ENCODE assay signal across 26 cellular contexts in the genomic region with DNA sequence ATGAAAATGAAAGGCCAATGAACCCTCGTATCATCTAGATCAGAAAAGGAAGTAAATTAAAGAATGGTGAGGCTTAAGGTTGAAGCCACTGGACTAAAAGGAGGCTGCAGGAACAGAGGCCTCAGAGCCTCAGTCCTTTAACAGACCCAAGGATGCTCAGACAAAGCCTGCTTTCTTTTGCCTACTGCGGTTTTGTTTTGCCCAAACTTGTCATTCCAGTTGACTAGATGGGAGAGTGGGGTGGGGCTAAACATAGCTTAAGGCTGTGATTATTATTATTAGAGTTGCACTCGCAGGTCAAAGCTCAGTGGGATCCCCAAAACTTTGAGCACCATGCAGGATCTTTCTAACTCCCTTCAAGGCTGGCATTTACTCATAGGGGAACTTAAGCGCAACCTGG.
"Had no signal": no experiment of that assay in that cellular context is flagged by ENCODE, and none has a peak within 500 bp of the region (broad histone marks: within the 10 kb centered on the region; RNA-seq: fewer than 3 reads in every experiment).

No MANE protein-coding gene starts in this region.

- H3K27me3 ChIP-seq: ovary, right atrium auricular region, right lobe of liver, tibial nerve, uterus had no signal

- H3K9me3 ChIP-seq: mucosa of descending colon, right atrium auricular region, right lobe of liver, tibial nerve, uterus had no signal

- H3K4me1 Mint-ChIP-seq: immature natural killer cell; memory B cell; naive thymus-derived CD4-positive, alpha-beta T cell; stimulated activated memory B cell treated with anti-CD40 and anti-IgM and Interleukin-4, amounts not matched to agents 10 μg/mL and 1 μg/mL and 100 μg/mL, for 72 hours; stimulated activated naive CD8-positive, alpha-beta T cell treated with anti-CD3 and anti-CD28 coated beads, Interleukin-15, amount 100 ng/mL, for 72 hours had no signal

- H3K36me3 ChIP-seq: left ventricle myocardium inferior, ovary, right atrium auricular region, right lobe of liver, tibial nerve, uterus had no signal

- DNase-seq: immature natural killer cell; kidney; left ventricle myocardium inferior; midbrain; mucosa of descending colon; naive thymus-derived CD4-positive, alpha-beta T cell; ovary; right lobe of liver; stimulated activated CD4-positive, alpha-beta T cell treated with anti-CD3 and anti-CD28 coated beads, Interleukin-1b, Interleukin-23, amount 100 ng/mL, for 48 hours; stimulated activated CD4-positive, alpha-beta T cell treated with anti-CD3 and anti-CD28 coated beads, Interleukin-2, amount 100 ng/mL, for 48 hours; stimulated activated CD4-positive, alpha-beta T cell treated with anti-CD3 and anti-CD28 coated beads, Interleukin-4, amount 100 ng/mL, for 4 hours; stimulated activated CD8-positive, alpha-beta memory T cell treated with anti-CD3 and anti-CD28 coated beads, Interleukin-4, amount 100 ng/mL, for 48 hours; stimulated activated naive CD4-positive, alpha-beta T cell treated with Interleukin-2 at 50 U/mL for 16 hours; stimulated activated naive CD8-positive, alpha-beta T cell treated with anti-CD3 and anti-CD28 coated beads, Interleukin-15, amount 100 ng/mL, for 72 hours; substantia nigra; uterus had no signal

- H3K4me3 ChIP-seq: left ventricle myocardium inferior, lung, mucosa of descending colon, ovary, right atrium auricular region, right lobe of liver, smooth muscle cell, tibial nerve, uterus had no signal

- H3K4me2 ChIP-seq: smooth muscle cell had no signal

- H3K4me1 ChIP-seq: left ventricle myocardium inferior, right atrium auricular region, right lobe of liver, tibial nerve, uterus had no signal

- H3K27ac Mint-ChIP-seq: immature natural killer cell; memory B cell; naive thymus-derived CD4-positive, alpha-beta T cell; natural killer cell treated with Interleukin-12 subunit alpha and Interleukin-12 subunit beta and Interleukin-15 and Interleukin-18, amount 100 ng/mL, for 72 hours; progenitor cell of endocrine pancreas; stimulated activated memory B cell treated with anti-CD40 and anti-IgM and Interleukin-4, amounts not matched to agents 10 μg/mL and 1 μg/mL and 100 μg/mL, for 72 hours; stimulated activated naive CD8-positive, alpha-beta T cell treated with anti-CD3 and anti-CD28 coated beads, Interleukin-15, amount 100 ng/mL, for 72 hours; type B pancreatic cell had no signal

- H3K9me3 Mint-ChIP-seq: stimulated activated naive CD8-positive, alpha-beta T cell treated with anti-CD3 and anti-CD28 coated beads, Interleukin-15, amount 100 ng/mL, for 72 hours had no signal

- H3K36me3 Mint-ChIP-seq: immature natural killer cell; naive thymus-derived CD4-positive, alpha-beta T cell; natural killer cell treated with Interleukin-12 subunit alpha and Interleukin-12 subunit beta and Interleukin-15 and Interleukin-18, amount 100 ng/mL, for 72 hours; stimulated activated memory B cell treated with anti-CD40 and anti-IgM and Interleukin-4, amounts not matched to agents 10 μg/mL and 1 μg/mL and 100 μg/mL, for 72 hours; type B pancreatic cell had no signal

- H3K4me3 Mint-ChIP-seq: immature natural killer cell; memory B cell; naive thymus-derived CD4-positive, alpha-beta T cell; natural killer cell treated with Interleukin-12 subunit alpha and Interleukin-12 subunit beta and Interleukin-15 and Interleukin-18, amount 100 ng/mL, for 72 hours; stimulated activated memory B cell treated with anti-CD40 and anti-IgM and Interleukin-4, amounts not matched to agents 10 μg/mL and 1 μg/mL and 100 μg/mL, for 72 hours; stimulated activated naive CD8-positive, alpha-beta T cell treated with anti-CD3 and anti-CD28 coated beads, Interleukin-15, amount 100 ng/mL, for 72 hours; type B pancreatic cell had no signal

- ATAC-seq: mucosa of descending colon; naive thymus-derived CD4-positive, alpha-beta T cell; natural killer cell treated with Interleukin-12 subunit alpha and Interleukin-12 subunit beta and Interleukin-15 and Interleukin-18, amount 100 ng/mL, for 72 hours; right lobe of liver; stimulated activated memory B cell treated with anti-CD40 and anti-IgM and Interleukin-4, amounts not matched to agents 10 μg/mL and 1 μg/mL and 100 μg/mL, for 72 hours; stimulated activated naive CD8-positive, alpha-beta T cell treated with anti-CD3 and anti-CD28 coated beads, Interleukin-15, amount 100 ng/mL, for 72 hours had no signal

- H3K27me3 Mint-ChIP-seq: memory B cell; naive thymus-derived CD4-positive, alpha-beta T cell; natural killer cell treated with Interleukin-12 subunit alpha and Interleukin-12 subunit beta and Interleukin-15 and Interleukin-18, amount 100 ng/mL, for 72 hours; stimulated activated memory B cell treated with anti-CD40 and anti-IgM and Interleukin-4, amounts not matched to agents 10 μg/mL and 1 μg/mL and 100 μg/mL, for 72 hours; stimulated activated naive CD8-positive, alpha-beta T cell treated with anti-CD3 and anti-CD28 coated beads, Interleukin-15, amount 100 ng/mL, for 72 hours; type B pancreatic cell had no signal

- FAIRE-seq: islet of Langerhans, kidney had no signal

- H3K27ac ChIP-seq: left ventricle myocardium inferior, ovary, right atrium auricular region, right lobe of liver, tibial nerve, uterus had no signal
